In genomic region chr3:151753846-151754245, GRCh38 we compare ENCODE assay signal across 26 cellular contexts. TPM values are rescaled to one million over a fixed set of nuclear protein-coding genes. Genes with fewer than 3 reads are reported as not detected.
"Had no signal": no experiment of that assay in that cellular context is flagged by ENCODE, and none has a peak within 500 bp of the region (broad histone marks: within the 10 kb centered on the region; RNA-seq: fewer than 3 reads in every experiment).

No MANE protein-coding gene starts in this region.

- FAIRE-seq: kidney, TTC549 had no signal

- ATAC-seq: activated CD8-positive, alpha-beta T cell treated with anti-CD3 and anti-CD28 coated beads, Interleukin-2, amount 10 ng/mL, durations not matched to agents 7 days and 5 days; activated naive CD8-positive, alpha-beta T cell treated with anti-CD3 and anti-CD28 coated beads, Interleukin-2, amount 50 U/mL, for 24 hours; gastrocnemius medialis; naive thymus-derived CD8-positive, alpha-beta T cell; right cardiac atrium; stimulated activated naive CD8-positive, alpha-beta T cell treated with anti-CD3 and anti-CD28 coated beads, Interleukin-15, Interleukin-2, amounts not matched to agents 100 U/mL and 50 U/mL, for 24 hours had no signal

- DNase-seq: activated B cell treated with CpG ODN at 0.5 μM for 24 hours; activated CD4-positive, alpha-beta T cell treated with anti-CD3 and anti-CD28 coated beads for 48 hours; activated CD8-positive, alpha-beta T cell treated with anti-CD3 and anti-CD28 coated beads, Interleukin-2, amount 10 ng/mL, durations not matched to agents 7 days and 5 days; activated effector memory CD4-positive, alpha-beta T cell treated with Interleukin-2 at 50 U/mL for 16 hours; activated naive CD4-positive, alpha-beta T cell treated with anti-CD3 and anti-CD28 coated beads, Interleukin-2, amount 10 ng/mL, durations not matched to agents 7 days and 5 days; activated naive CD8-positive, alpha-beta T cell treated with anti-CD3 and anti-CD28 coated beads, Interleukin-2, amount 50 U/mL, for 24 hours; activated T-cell treated with anti-CD3 and anti-CD28 coated beads, Interleukin-2, amount 50 U/mL, for 24 hours; anterior cingulate cortex; brain microvascular endothelial cell; erythroblast; gastrocnemius medialis; head of caudate nucleus; kidney; mesendoderm; naive thymus-derived CD8-positive, alpha-beta T cell; right cardiac atrium; stimulated activated naive CD8-positive, alpha-beta T cell treated with anti-CD3 and anti-CD28 coated beads, Interleukin-15, Interleukin-2, amounts not matched to agents 100 U/mL and 50 U/mL, for 24 hours; substantia nigra; uterus had no signal

- H3K27me3 ChIP-seq: brain microvascular endothelial cell, gastrocnemius medialis, tibial nerve, uterus had no signal

- H3K4me3 ChIP-seq: coronary artery, gastrocnemius medialis, prostate gland, tibial nerve, uterus had no signal

- H3K4me1 ChIP-seq: gastrocnemius medialis, prostate gland, tibial nerve, uterus had no signal

- H3K36me3 ChIP-seq: brain microvascular endothelial cell, gastrocnemius medialis, prostate gland, tibial nerve, uterus had no signal

- H3K9me3 ChIP-seq: prostate gland, uterus had no signal

- H3K27ac ChIP-seq: brain microvascular endothelial cell, coronary artery, gastrocnemius medialis, prostate gland, tibial nerve, uterus had no signal

RNA-seq across cellular contexts. Expression of gene AADACL2, which starts 20.1 kb away (rescaled TPM):
- total RNA-seq: activated B cell treated with CpG ODN at 0.5 μM for 24 hours; activated CD8-positive, alpha-beta T cell treated with anti-CD3 and anti-CD28 coated beads, Interleukin-2, amount 10 ng/mL, durations not matched to agents 7 days and 5 days; gastrocnemius medialis; kidney; liver; naive thymus-derived CD8-positive, alpha-beta T cell; osteocyte; right cardiac atrium; skeletal muscle tissue had no signal
- polyA plus RNA-seq: liver; naive thymus-derived CD8-positive, alpha-beta T cell had no signal
